ENCODE assay signal across 2 cellular contexts in genomic region chr20:12083269-12083668, GRCh38.
A peak's percentile ranks its signal among the peaks of the same experiment; 100 is the strongest.
TF ChIP-seq lines count a peak whose summit lies in the region.

No MANE protein-coding gene starts in this region.

TF ChIP-seq in HepG2, 621 proteins besides CTCF, POLR2A, EP300 and RAD21 (continued from another document):
- TF ChIP-seq ATF7 (IDR thresholded peaks at IDR 0.05) (peak; percentile 95), ATF7 (CRISPR knock-in tag; IDR thresholded peaks at IDR 0.05) (no peak), SRSF4 (IDR thresholded peaks at IDR 0.05; ENCODE audit: low read depth, low read length, poor library complexity, severe bottlenecking) (no peak), ZNF207 (IDR thresholded peaks at IDR 0.05; ENCODE audit: borderline replicate concordance) (no peak), ZNF546 (CRISPR knock-in tag; conservative IDR thresholded peaks at IDR 0.05) (no peak), ZSCAN22 (CRISPR knock-in tag; IDR thresholded peaks at IDR 0.05) (no peak)

TF ChIP-seq in HEK293, 187 proteins besides CTCF, POLR2A, EP300 and RAD21:
- TF ChIP-seq, protein P1, sequence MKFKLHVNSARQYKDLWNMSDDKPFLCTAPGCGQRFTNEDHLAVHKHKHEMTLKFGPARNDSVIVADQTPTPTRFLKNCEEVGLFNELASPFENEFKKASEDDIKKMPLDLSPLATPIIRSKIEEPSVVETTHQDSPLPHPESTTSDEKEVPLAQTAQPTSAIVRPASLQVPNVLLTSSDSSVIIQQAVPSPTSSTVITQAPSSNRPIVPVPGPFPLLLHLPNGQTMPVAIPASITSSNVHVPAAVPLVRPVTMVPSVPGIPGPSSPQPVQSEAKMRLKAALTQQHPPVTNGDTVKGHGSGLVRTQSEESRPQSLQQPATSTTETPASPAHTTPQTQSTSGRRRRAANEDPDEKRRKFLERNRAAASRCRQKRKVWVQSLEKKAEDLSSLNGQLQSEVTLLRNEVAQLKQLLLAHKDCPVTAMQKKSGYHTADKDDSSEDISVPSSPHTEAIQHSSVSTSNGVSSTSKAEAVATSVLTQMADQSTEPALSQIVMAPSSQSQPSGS (tag by site-specific recombination; IDR thresholded peaks at IDR 0.05; ENCODE audit: low read depth) = peak; percentile 42; the same call in 1 of the 2 replicates
- TF ChIP-seq ZNF2 (tag by site-specific recombination; IDR thresholded peaks at IDR 0.05) = no peak
